In the genomic region with DNA sequence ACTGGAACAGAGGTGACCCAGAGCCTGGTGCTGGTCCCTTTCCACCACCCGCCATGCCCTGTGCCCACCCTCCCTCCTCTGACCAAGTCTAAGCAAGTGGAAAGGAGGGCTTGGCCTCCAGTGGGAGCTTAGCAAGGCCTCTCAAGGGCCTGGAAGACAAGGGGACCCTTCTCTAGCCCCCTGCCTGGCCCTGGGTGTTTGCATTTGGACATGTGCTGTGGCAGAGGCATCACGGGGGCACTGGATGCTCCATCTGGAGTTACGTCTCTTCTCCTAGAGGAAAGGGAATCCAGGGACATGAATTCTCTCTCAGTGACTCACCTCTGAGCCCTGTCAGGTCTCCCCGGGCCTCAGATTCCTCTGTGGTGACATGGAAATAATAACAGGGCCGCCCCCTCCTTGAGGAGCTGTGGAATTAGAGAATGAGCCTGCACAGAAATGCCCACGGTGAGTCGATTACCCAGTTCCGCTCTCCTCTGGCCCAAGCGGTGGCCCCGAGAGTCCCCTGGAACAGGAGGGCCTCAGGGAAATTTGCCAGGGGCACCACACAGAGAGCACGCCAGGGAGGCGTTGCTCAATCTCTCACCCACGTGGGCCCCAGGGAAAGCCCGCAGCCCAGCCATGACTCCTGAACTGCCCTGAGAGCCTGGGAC, we compare ENCODE assay signal across 1 cellular context.
TF ChIP-seq lines count a peak whose summit lies in the region.

No MANE protein-coding gene starts in this region.

TF ChIP-seq in IMR-90, 13 proteins besides CTCF, POLR2A, EP300 and RAD21 (continued from another document):
- TF ChIP-seq, protein P1, sequence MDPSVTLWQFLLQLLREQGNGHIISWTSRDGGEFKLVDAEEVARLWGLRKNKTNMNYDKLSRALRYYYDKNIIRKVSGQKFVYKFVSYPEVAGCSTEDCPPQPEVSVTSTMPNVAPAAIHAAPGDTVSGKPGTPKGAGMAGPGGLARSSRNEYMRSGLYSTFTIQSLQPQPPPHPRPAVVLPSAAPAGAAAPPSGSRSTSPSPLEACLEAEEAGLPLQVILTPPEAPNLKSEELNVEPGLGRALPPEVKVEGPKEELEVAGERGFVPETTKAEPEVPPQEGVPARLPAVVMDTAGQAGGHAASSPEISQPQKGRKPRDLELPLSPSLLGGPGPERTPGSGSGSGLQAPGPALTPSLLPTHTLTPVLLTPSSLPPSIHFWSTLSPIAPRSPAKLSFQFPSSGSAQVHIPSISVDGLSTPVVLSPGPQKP (IDR thresholded peaks at IDR 0.05; ENCODE audit: borderline replicate concordance, low read depth, low read length): no peak
- TF ChIP-seq CHD1 (IDR thresholded peaks at IDR 0.05; ENCODE audit: low read depth, low read length): no peak
- TF ChIP-seq NFE2L2 (IDR thresholded peaks at IDR 0.05; ENCODE audit: low read depth, low read length): no peak
- peak; percentile 67; the same call in 1 of the 2 replicates for TF ChIP-seq MXI1 (IDR thresholded peaks at IDR 0.05; ENCODE audit: borderline replicate concordance, low read depth, low read length)
- TF ChIP-seq, protein P2, sequence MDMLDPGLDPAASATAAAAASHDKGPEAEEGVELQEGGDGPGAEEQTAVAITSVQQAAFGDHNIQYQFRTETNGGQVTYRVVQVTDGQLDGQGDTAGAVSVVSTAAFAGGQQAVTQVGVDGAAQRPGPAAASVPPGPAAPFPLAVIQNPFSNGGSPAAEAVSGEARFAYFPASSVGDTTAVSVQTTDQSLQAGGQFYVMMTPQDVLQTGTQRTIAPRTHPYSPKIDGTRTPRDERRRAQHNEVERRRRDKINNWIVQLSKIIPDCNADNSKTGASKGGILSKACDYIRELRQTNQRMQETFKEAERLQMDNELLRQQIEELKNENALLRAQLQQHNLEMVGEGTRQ (IDR thresholded peaks at IDR 0.05; ENCODE audit: low read depth, low read length): peak; percentile 84
- no peak for TF ChIP-seq RFX5 (IDR thresholded peaks at IDR 0.05; ENCODE audit: low read depth, low read length)
- no peak for TF ChIP-seq RCOR1 (IDR thresholded peaks at IDR 0.05; ENCODE audit: insufficient replicate concordance, low read length)
- TF ChIP-seq SMC3 (IDR thresholded peaks at IDR 0.05; ENCODE audit: low read depth, low read length): peak; percentile 20; the same call in 1 of the 2 replicates
- peak; percentile 86 for TF ChIP-seq FOS (IDR thresholded peaks at IDR 0.05; ENCODE audit: low read depth, low read length)
- TF ChIP-seq MAFK (IDR thresholded peaks at IDR 0.05; ENCODE audit: low read depth, low read length): no peak
- no peak; the same call in 1 of the 2 replicates for TF ChIP-seq BHLHE40 (IDR thresholded peaks at IDR 0.05; ENCODE audit: low read depth, low read length)
- peak; percentile 58 for TF ChIP-seq MAZ (IDR thresholded peaks at IDR 0.05; ENCODE audit: borderline replicate concordance, low read depth, low read length)
